Comparison of ENCODE assay signal across 31 cellular contexts in genomic region chr7:139959718-139960117, GRCh38.
"Had no signal": no experiment of that assay in that cellular context is flagged by ENCODE, and none has a peak within 500 bp of the region (broad histone marks: within the 10 kb centered on the region; RNA-seq: fewer than 3 reads in every experiment).

No MANE protein-coding gene starts in this region.

- H3K36me3 Mint-ChIP-seq: mesothelial cell of epicardium, naive B cell, type B pancreatic cell had no signal

- H3K4me3 Mint-ChIP-seq: immature natural killer cell; mesothelial cell of epicardium; naive B cell; natural killer cell; stimulated activated memory B cell treated with anti-CD40 and anti-IgM and Interleukin-4, amounts not matched to agents 10 μg/mL and 1 μg/mL and 100 μg/mL, for 72 hours; stimulated activated naive CD8-positive, alpha-beta T cell treated with anti-CD3 and anti-CD28 coated beads, Interleukin-15, amount 100 ng/mL, for 72 hours; type B pancreatic cell had no signal

- H3K36me3 ChIP-seq: pancreas, prostate gland, sigmoid colon, tibial nerve, uterus had no signal

- ATAC-seq: heart right ventricle; left colon; left lung; lower lobe of right lung; natural killer cell; pancreas; right cardiac atrium; stimulated activated memory B cell treated with anti-CD40 and anti-IgM and Interleukin-4, amounts not matched to agents 10 μg/mL and 1 μg/mL and 100 μg/mL, for 72 hours; stimulated activated naive CD8-positive, alpha-beta T cell treated with anti-CD3 and anti-CD28 coated beads, Interleukin-15, amount 100 ng/mL, for 72 hours had no signal

- H3K4me1 Mint-ChIP-seq: naive B cell had no signal

- H3K27ac Mint-ChIP-seq: immature natural killer cell, mesothelial cell of epicardium, naive B cell, natural killer cell, type B pancreatic cell had no signal

- H3K9me3 ChIP-seq: heart right ventricle, left lung, lower lobe of right lung, pancreas, prostate gland, sigmoid colon, spleen, tibial nerve, uterus had no signal

- H3K9me3 Mint-ChIP-seq: immature natural killer cell; mesothelial cell of epicardium; naive B cell; natural killer cell; stimulated activated memory B cell treated with anti-CD40 and anti-IgM and Interleukin-4, amounts not matched to agents 10 μg/mL and 1 μg/mL and 100 μg/mL, for 72 hours; stimulated activated naive CD8-positive, alpha-beta T cell treated with anti-CD3 and anti-CD28 coated beads, Interleukin-15, amount 100 ng/mL, for 72 hours had no signal

- H3K27me3 Mint-ChIP-seq: naive B cell; stimulated activated memory B cell treated with anti-CD40 and anti-IgM and Interleukin-4, amounts not matched to agents 10 μg/mL and 1 μg/mL and 100 μg/mL, for 72 hours; stimulated activated naive CD8-positive, alpha-beta T cell treated with anti-CD3 and anti-CD28 coated beads, Interleukin-15, amount 100 ng/mL, for 72 hours had no signal

- H3K4me3 ChIP-seq: heart right ventricle, left lung, lower lobe of right lung, pancreas, prostate gland, sigmoid colon, spleen, tibial nerve, uterus had no signal

- H3K4me1 ChIP-seq: heart right ventricle, left lung, lower lobe of right lung, pancreas, prostate gland, sigmoid colon, spleen, tibial nerve, uterus had no signal

- H3K27ac ChIP-seq: heart right ventricle, left lung, lower lobe of right lung, pancreas, prostate gland, sigmoid colon, spleen, tibial nerve, uterus had no signal

- DNase-seq: heart right ventricle; hypothalamus; immature natural killer cell; kidney; left colon; left lung; lower lobe of right lung; mammary epithelial cell; naive B cell; natural killer cell; nucleus accumbens; pancreas; posterior cingulate gyrus; retina; right cardiac atrium; sigmoid colon; small intestine; spleen; stimulated activated CD4-positive, alpha-beta T cell treated with anti-CD3 and anti-CD28 coated beads, Interleukin-1b, Interleukin-23, amount 100 ng/mL, for 48 hours; stimulated activated CD4-positive, alpha-beta T cell treated with anti-CD3 and anti-CD28 coated beads, Interleukin-2, amount 100 ng/mL, for 48 hours; stimulated activated CD4-positive, alpha-beta T cell treated with anti-CD3 and anti-CD28 coated beads, Interleukin-4, amount 100 ng/mL, for 4 hours; stimulated activated CD8-positive, alpha-beta memory T cell treated with anti-CD3 and anti-CD28 coated beads, Interleukin-4, amount 100 ng/mL, for 48 hours; stimulated activated naive CD4-positive, alpha-beta T cell treated with Interleukin-2 at 50 U/mL for 16 hours; stimulated activated naive CD8-positive, alpha-beta T cell treated with anti-CD3 and anti-CD28 coated beads, Interleukin-15, amount 100 ng/mL, for 72 hours; substantia nigra; uterus had no signal

- H3K27me3 ChIP-seq: heart right ventricle, left lung, pancreas, sigmoid colon, spleen, tibial nerve, uterus had no signal
